In genomic region chr6:31728767-31729514, GRCh38 we compare ENCODE assay signal across 8 cellular contexts. TPM values are rescaled to one million over a fixed set of nuclear protein-coding genes. Genes with fewer than 3 reads are reported as not detected.
DNase-seq lines count a peak whose midpoint lies in the region; ATAC-seq and TF ChIP-seq lines count a peak whose summit lies in the region.

TSS of gene DDAH2 (minus strand) at chr6:31729299. CDS start at chr6:31729161, 138 bp downstream.

- H3K4me3 ChIP-seq in GM23338 (peak within 1 kb of the TSS; percentile 99), fibroblast of pulmonary artery (replicated peaks; ENCODE audit: low read depth, low read length) (peak within 1 kb of the TSS; percentile 90)

- no peaks in the 10 kb centered on the region for H3K9me2 ChIP-seq in GM23338 (ENCODE audit: insufficient read depth)

- POLR2A ChIA-PET in T-cell (lab: Charles Lee): interaction anchor here in 1 of 2 donors (0.7 kb wide), 2 partner anchors 44 to 166 kb away, joined by 5 to 9 read pairs; no protein-coding TSS in a partner anchor

- peaks cover 14% of the 10 kb centered on the region; the same call in 1 of the 2 replicates for H3K4me1 ChIP-seq in GM23338 (ENCODE audit: insufficient read depth)

- H3F3A ChIP-seq in GM23338 (replicated peaks; ENCODE audit: low read depth): peaks cover 32% of the 10 kb centered on the region

- H2AFZ ChIP-seq in GM23338: peak within 1 kb of the TSS; percentile 95

- peaks cover 8% of the 10 kb centered on the region; the same call in 1 of the 2 replicates for H4K20me1 ChIP-seq in GM23338 (replicated peaks; ENCODE audit: insufficient read depth)

- peak within 1 kb of the TSS; percentile 96 for H3K27ac Mint-ChIP-seq in GM23338
- peak within 1 kb of the TSS; percentile 86 to 90 for H3K27ac Mint-ChIP-seq in T-cell

- H3K79me2 ChIP-seq in GM23338 (replicated peaks; ENCODE audit: insufficient read depth): peaks cover 5% of the 10 kb centered on the region; the same call in 1 of the 2 replicates

- H3K27me3 Mint-ChIP-seq in GM23338 (ENCODE audit: insufficient read depth, low read depth, poor library complexity) (peaks cover 22% of the 10 kb centered on the region), T-cell (no peaks in the 10 kb centered on the region)

- H3K9me3 Mint-ChIP-seq in GM23338: no peaks in the 10 kb centered on the region; the same call in 2 of the 3 replicates
- H3K9me3 Mint-ChIP-seq in T-cell: no peaks in the 10 kb centered on the region

- H3K36me3 Mint-ChIP-seq in GM23338 (ENCODE audit: low read depth): peaks cover 59% of the 10 kb centered on the region
- peaks cover 19% of the 10 kb centered on the region for H3K36me3 Mint-ChIP-seq in T-cell

- CTCF ChIA-PET in T-cell (lab: Charles Lee): interaction anchor here (0.6 to 2.3 kb wide), 12 partner anchors 9 to 134 kb away, joined by 3 to 29 read pairs (median 4); partner anchors contain the start of genes HSPA1A (in 1 of the 2), HSPA1L (in 1 of the 2), LSM2 (in 1 of the 2) and MSH5 (in 1 of the 2)

- H3K27me3 ChIP-seq in GM23338 (ENCODE audit: insufficient read depth): peaks cover 8% of the 10 kb centered on the region; the same call in 1 of the 2 replicates

- H3K4me3 Mint-ChIP-seq in GM23338 (peak within 1 kb of the TSS; percentile 93), T-cell (peak within 1 kb of the TSS; percentile 94 to 96 (median 94))

- H3K27ac ChIP-seq in GM23338 (ENCODE audit: low read depth): peak within 1 kb of the TSS; percentile 79

- peaks cover 29% of the 10 kb centered on the region for H3K36me3 ChIP-seq in GM23338 (ENCODE audit: insufficient read depth)

- ATAC-seq in GM23338 (peak; percentile 7), T-cell (replicated peaks in 1 of 4) (peak; percentile 12 to 33 (median 19)), omental fat pad (ENCODE audit: low FRiP score) (peak; percentile 8), GM18511 (IDR thresholded peaks at IDR 0.05; ENCODE audit: unreplicated experiment) (no peak), HG03439 (IDR thresholded peaks at IDR 0.05; ENCODE audit: unreplicated experiment) (no peak)

- H3K4me1 Mint-ChIP-seq in GM23338 (peaks cover 24% of the 10 kb centered on the region), T-cell (peaks cover 46 to 60% (median 58%) of the 10 kb centered on the region in 3 donors)

- no peak for DNase-seq in GM23338 (ENCODE audit: low spot score)
- DNase-seq in T-cell: no peak
- no peak for DNase-seq in fibroblast of pulmonary artery (ENCODE audit: low read depth)
- DNase-seq in omental fat pad (ENCODE audit: low spot score): no peak
- DNase-seq in stimulated activated CD8-positive, alpha-beta memory T cell treated with anti-CD3 and anti-CD28 coated beads, Interleukin-4, amount 100 ng/mL, for 48 hours: no peak
- no peak for DNase-seq in LoVo (ENCODE audit: low spot score)

- peak within 1 kb of the TSS; percentile 98 for H3K4me2 ChIP-seq in GM23338

- no peak; a peak in 1 of 4 replicates for TF ChIP-seq CTCF in GM23338 (conservative IDR thresholded peaks at IDR 0.05; ENCODE audit: low read depth in 2 of 2)
- peak; percentile 31 for TF ChIP-seq CTCF in fibroblast of pulmonary artery (IDR thresholded peaks at IDR 0.05; ENCODE audit: low read length, missing control alignments)
- TF ChIP-seq CTCF in omental fat pad (IDR thresholded peaks at IDR 0.05): no peak

TF ChIP-seq in GM23338, 12 proteins besides CTCF, POLR2A, EP300 and RAD21 (continues in another document):
- no peak for TF ChIP-seq CREB1 (CRISPR knock-in tag; IDR thresholded peaks at IDR 0.05; ENCODE audit: low read depth)
- no peak for TF ChIP-seq EZH2 (IDR thresholded peaks at IDR 0.05; ENCODE audit: low read depth, unreplicated experiment)
- TF ChIP-seq STAT1 (IDR thresholded peaks at IDR 0.05; ENCODE audit: unreplicated experiment): no peak
- no peak for TF ChIP-seq POLR2AphosphoS5 (IDR thresholded peaks at IDR 0.05; ENCODE audit: low read depth)
- no peak for TF ChIP-seq JUNB (IDR thresholded peaks at IDR 0.05; ENCODE audit: unreplicated experiment)
- no peak for TF ChIP-seq NANOG (IDR thresholded peaks at IDR 0.05; ENCODE audit: borderline replicate concordance)
- no peak for TF ChIP-seq ZNF331 (CRISPR knock-in tag; IDR thresholded peaks at IDR 0.05; ENCODE audit: low read depth)
- no peak for TF ChIP-seq EZH2phosphoT487 (IDR thresholded peaks at IDR 0.05; ENCODE audit: unreplicated experiment)
- TF ChIP-seq ZNF462 (CRISPR knock-in tag; IDR thresholded peaks at IDR 0.05): no peak

RNA-seq across cellular contexts. Expression of gene DDAH2, which starts in this region (rescaled TPM):
- 58.7 and 62.2 TPM in 2 replicates for total RNA-seq in GM23338 (2014; rRNA removed; shearing (Covaris generic))
- 65.0 and 65.1 TPM in 2 replicates for polyA plus RNA-seq in GM23338 (2016; fragmentation: Nextera tagmentation; extraction: Ambion mirVana)
- total RNA-seq in T-cell: 10 to 100 TPM in 4 of 5 donors, 1 to 10 TPM in 1; 9.0 to 13.2 (median 11.5) TPM
- total RNA-seq in omental fat pad: 100 to 1,000 TPM; 103 to 148 (median 115) TPM

Comparison
In these comparisons a context has a peak if more than half of its experiments do, and no peak if none do; other contexts are left out.
1. ATAC-seq: peak in GM23338 (single experiment), T-cell (4 of 4) and omental fat pad (single experiment); none in GM18511 (single experiment) and HG03439 (single experiment).